36 cellular contexts compared by ENCODE assay signal in the genomic region with DNA sequence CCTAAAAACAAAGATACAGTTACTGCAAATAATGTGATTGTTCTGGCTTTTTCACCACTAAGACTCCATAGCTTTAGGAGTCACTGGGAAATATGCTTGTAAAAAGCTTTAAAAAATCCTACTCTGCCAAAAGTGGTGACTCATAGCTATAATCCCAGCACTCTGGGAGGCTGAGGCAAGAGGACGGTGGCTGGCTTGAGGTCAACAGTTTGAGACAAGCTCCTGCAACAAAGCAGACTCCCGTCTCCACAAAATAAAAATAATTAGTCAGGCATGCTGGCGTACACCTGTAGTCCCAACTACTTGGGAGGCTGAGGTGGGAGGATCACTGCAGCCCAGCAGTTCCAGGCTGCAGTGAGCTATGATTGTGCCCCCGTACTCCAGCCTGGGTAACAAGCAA.
DNase-seq lines count a peak whose midpoint lies in the region; ATAC-seq and TF ChIP-seq lines count a peak whose summit lies in the region.
"Had no signal": no experiment of that assay in that cellular context is flagged by ENCODE, and none has a peak within 500 bp of the region (broad histone marks: within the 10 kb centered on the region; RNA-seq: fewer than 3 reads in every experiment).

No MANE protein-coding gene starts in this region.

- H3K27me3 ChIP-seq in A673 (replicated peaks; ENCODE audit: insufficient read depth, low read depth, low read length, poor library complexity) (no peaks in the 10 kb centered on the region), MG63 (no peaks in the 10 kb centered on the region), right cardiac atrium (ENCODE audit: control insufficient read depth, insufficient read depth) (no peaks in the 10 kb centered on the region)
- H3K27me3 ChIP-seq: BE2C, body of pancreas, esophagus muscularis mucosa, heart right ventricle, vagina had no signal

- peaks cover 0 to 13% (median 3%) of the 10 kb centered on the region in 9 donors for H3K9me3 Mint-ChIP-seq in naive thymus-derived CD8-positive, alpha-beta T cell

- no peak for TF ChIP-seq CTCF in A673 (conservative IDR thresholded peaks at IDR 0.05; ENCODE audit: low read depth, low read length)

- H3K4me3 Mint-ChIP-seq in naive thymus-derived CD8-positive, alpha-beta T cell = no peak overlapping the region
- H3K4me3 Mint-ChIP-seq: activated CD4-positive, alpha-beta memory T cell treated with anti-CD3 and anti-CD28 coated beads, Interleukin-2, amount 10 ng/mL, durations not matched to agents 7 days and 5 days; activated naive CD8-positive, alpha-beta T cell treated with anti-CD3 and anti-CD28 coated beads, Interleukin-2, amount 50 U/mL, for 24 hours; CD8-positive, alpha-beta T cell; endodermal cell; natural killer cell had no signal

- H3K27ac ChIP-seq in A673 (ENCODE audit: low read depth, low read length, poor library complexity, severe bottlenecking) (no peak overlapping the region), right cardiac atrium (ENCODE audit: low read length) (no peak overlapping the region)
- H3K27ac ChIP-seq: body of pancreas, esophagus muscularis mucosa, heart right ventricle, HL-60, lower lobe of right lung, thoracic aorta, vagina had no signal

- no peak for ATAC-seq in right cardiac atrium
- ATAC-seq in naive thymus-derived CD8-positive, alpha-beta T cell = no peak
- ATAC-seq: activated naive CD8-positive, alpha-beta T cell treated with anti-CD3 and anti-CD28 coated beads, Interleukin-2, amount 50 U/mL, for 24 hours; body of pancreas; CD8-positive, alpha-beta T cell; heart right ventricle; HepG2; lower lobe of right lung; natural killer cell; stimulated activated naive CD8-positive, alpha-beta T cell treated with anti-CD3 and anti-CD28 coated beads, Interleukin-15, Interleukin-2, amounts not matched to agents 100 U/mL and 50 U/mL, for 24 hours had no signal

- POLR2A ChIA-PET in A673 (lab: Charles Lee; ENCODE audit: low non-redundant PET) = no interaction called here
- POLR2A ChIA-PET in naive thymus-derived CD8-positive, alpha-beta T cell (lab: Charles Lee) = no interaction called here

- no peaks in the 10 kb centered on the region for H3K4me1 Mint-ChIP-seq in naive thymus-derived CD8-positive, alpha-beta T cell
- H3K4me1 Mint-ChIP-seq: activated CD4-positive, alpha-beta memory T cell treated with anti-CD3 and anti-CD28 coated beads, Interleukin-2, amount 10 ng/mL, durations not matched to agents 7 days and 5 days; activated naive CD8-positive, alpha-beta T cell treated with anti-CD3 and anti-CD28 coated beads, Interleukin-2, amount 50 U/mL, for 24 hours; endodermal cell; natural killer cell had no signal

- 57% methylated on average over 4 of the region's 4 CpGs for WGBS in right cardiac atrium

- H3K36me3 Mint-ChIP-seq in naive thymus-derived CD8-positive, alpha-beta T cell = no peaks in the 10 kb centered on the region
- H3K36me3 Mint-ChIP-seq: CD8-positive, alpha-beta T cell; natural killer cell had no signal

- H3K27me3 Mint-ChIP-seq in naive thymus-derived CD8-positive, alpha-beta T cell = no peaks in the 10 kb centered on the region
- H3K27me3 Mint-ChIP-seq: activated CD4-positive, alpha-beta memory T cell treated with anti-CD3 and anti-CD28 coated beads, Interleukin-2, amount 10 ng/mL, durations not matched to agents 7 days and 5 days; activated naive CD8-positive, alpha-beta T cell treated with anti-CD3 and anti-CD28 coated beads, Interleukin-2, amount 50 U/mL, for 24 hours had no signal

- H3K36me3 ChIP-seq in A673 (ENCODE audit: insufficient read depth, low read length, poor library complexity, severe bottlenecking) = no peaks in the 10 kb centered on the region
- H3K36me3 ChIP-seq in MG63 = no peaks in the 10 kb centered on the region
- H3K36me3 ChIP-seq: BE2C, esophagus muscularis mucosa, heart right ventricle, lower lobe of right lung, thoracic aorta, vagina had no signal

- no TSS peak for BruUV-seq in A673 (replicated peaks; lab: Mats Ljungman, UMichigan)

- no peaks in the 10 kb centered on the region for H3K9me3 ChIP-seq in A673 (ENCODE audit: low read depth, low read length, poor library complexity, severe bottlenecking)
- no peaks in the 10 kb centered on the region for H3K9me3 ChIP-seq in MG63
- no peaks in the 10 kb centered on the region for H3K9me3 ChIP-seq in right cardiac atrium (ENCODE audit: control insufficient read depth, low read length)
- H3K9me3 ChIP-seq: BE2C, body of pancreas, esophagus muscularis mucosa, lower lobe of right lung, SK-N-SH, thoracic aorta, vagina had no signal

- CTCF ChIA-PET in A673 (lab: Charles Lee) = no interaction called here

- no peak overlapping the region for H3K4me3 ChIP-seq in A673 (ENCODE audit: low read depth, low read length, poor library complexity, severe bottlenecking)
- H3K4me3 ChIP-seq in MG63 = no peak overlapping the region
- H3K4me3 ChIP-seq in right cardiac atrium (ENCODE audit: low read length) = no peak overlapping the region
- H3K4me3 ChIP-seq: body of pancreas, esophagus muscularis mucosa, heart right ventricle, lower lobe of right lung, thoracic aorta, vagina had no signal

- DNase-seq in A673 (ENCODE audit: low spot score) (peak; percentile 21), MG63 (peak; percentile 55), astrocyte of the hippocampus (ENCODE audit: low read depth, low spot score) (peak; percentile 33), kidney tubule cell (ENCODE audit: low spot score) (peak; percentile 33), COLO829 (ENCODE audit: low spot score) (no peak), right cardiac atrium (no peak)
- no peak for DNase-seq in naive thymus-derived CD8-positive, alpha-beta T cell
- DNase-seq in stimulated activated CD4-positive, alpha-beta T cell treated with anti-CD3 and anti-CD28 coated beads, Interleukin-15, amount 100 ng/mL, for 24 hours = no peak
- DNase-seq: ACHN; activated CD4-positive, alpha-beta memory T cell treated with anti-CD3 and anti-CD28 coated beads, Interleukin-2, amount 10 ng/mL, durations not matched to agents 7 days and 5 days; activated CD4-positive, CD25-positive, alpha-beta regulatory T cell treated with anti-CD3 and anti-CD28 coated beads, Interleukin-2, amount 50 U/mL, for 72 hours; activated CD8-positive, alpha-beta memory T cell treated with anti-CD3 and anti-CD28 coated beads, Interleukin-2, amount 50 U/mL, for 4 hours; activated naive CD4-positive, alpha-beta T cell; activated naive CD8-positive, alpha-beta T cell treated with anti-CD3 and anti-CD28 coated beads, Interleukin-2, amount 50 U/mL, for 24 hours; BE2C; body of pancreas; CD8-positive, alpha-beta T cell; cerebellar nuclear complex; dermis blood vessel endothelial cell; endodermal cell; HCEC 1CT; heart right ventricle; kidney glomerular epithelial cell; lower lobe of right lung; natural killer cell; NCI-H146; occipital lobe; SK-N-SH; small intestine; stimulated activated CD4-positive, alpha-beta T cell treated with anti-CD3 and anti-CD28 coated beads, Interleukin-1b, Interleukin-23, amount 100 ng/mL, for 48 hours; stimulated activated naive CD8-positive, alpha-beta T cell treated with anti-CD3 and anti-CD28 coated beads, Interleukin-15, Interleukin-2, amounts not matched to agents 100 U/mL and 50 U/mL, for 24 hours had no signal

- intact Hi-C loops in A673 (cut with micrococcal nuclease; ENCODE audit: unreplicated experiment) (no loop called here), right cardiac atrium (cut with DNase I) (no loop called here)

- no peak overlapping the region for H3K27ac Mint-ChIP-seq in naive thymus-derived CD8-positive, alpha-beta T cell
- H3K27ac Mint-ChIP-seq: activated CD4-positive, alpha-beta memory T cell treated with anti-CD3 and anti-CD28 coated beads, Interleukin-2, amount 10 ng/mL, durations not matched to agents 7 days and 5 days; activated naive CD8-positive, alpha-beta T cell treated with anti-CD3 and anti-CD28 coated beads, Interleukin-2, amount 50 U/mL, for 24 hours; CD8-positive, alpha-beta T cell; endodermal cell; natural killer cell had no signal

- no peaks in the 10 kb centered on the region for H3K4me1 ChIP-seq in A673 (ENCODE audit: insufficient read depth, low read length, poor library complexity, severe bottlenecking)
- H3K4me1 ChIP-seq in right cardiac atrium (ENCODE audit: control insufficient read depth, insufficient read depth, low read length) = no peaks in the 10 kb centered on the region
- H3K4me1 ChIP-seq: BE2C, esophagus muscularis mucosa, lower lobe of right lung, vagina had no signal

Comparison
In these comparisons a context has a peak if more than half of its experiments do, and no peak if none do; other contexts are left out.
1. DNase-seq: peak in A673 (single experiment), MG63 (single experiment), astrocyte of the hippocampus (single experiment) and kidney tubule cell (single experiment); none in COLO829 (single experiment), right cardiac atrium (0 of 3), naive thymus-derived CD8-positive, alpha-beta T cell (0 of 10) and stimulated activated CD4-positive, alpha-beta T cell treated with anti-CD3 and anti-CD28 coated beads, Interleukin-15, amount 100 ng/mL, for 24 hours (single experiment).